In the genomic region with DNA sequence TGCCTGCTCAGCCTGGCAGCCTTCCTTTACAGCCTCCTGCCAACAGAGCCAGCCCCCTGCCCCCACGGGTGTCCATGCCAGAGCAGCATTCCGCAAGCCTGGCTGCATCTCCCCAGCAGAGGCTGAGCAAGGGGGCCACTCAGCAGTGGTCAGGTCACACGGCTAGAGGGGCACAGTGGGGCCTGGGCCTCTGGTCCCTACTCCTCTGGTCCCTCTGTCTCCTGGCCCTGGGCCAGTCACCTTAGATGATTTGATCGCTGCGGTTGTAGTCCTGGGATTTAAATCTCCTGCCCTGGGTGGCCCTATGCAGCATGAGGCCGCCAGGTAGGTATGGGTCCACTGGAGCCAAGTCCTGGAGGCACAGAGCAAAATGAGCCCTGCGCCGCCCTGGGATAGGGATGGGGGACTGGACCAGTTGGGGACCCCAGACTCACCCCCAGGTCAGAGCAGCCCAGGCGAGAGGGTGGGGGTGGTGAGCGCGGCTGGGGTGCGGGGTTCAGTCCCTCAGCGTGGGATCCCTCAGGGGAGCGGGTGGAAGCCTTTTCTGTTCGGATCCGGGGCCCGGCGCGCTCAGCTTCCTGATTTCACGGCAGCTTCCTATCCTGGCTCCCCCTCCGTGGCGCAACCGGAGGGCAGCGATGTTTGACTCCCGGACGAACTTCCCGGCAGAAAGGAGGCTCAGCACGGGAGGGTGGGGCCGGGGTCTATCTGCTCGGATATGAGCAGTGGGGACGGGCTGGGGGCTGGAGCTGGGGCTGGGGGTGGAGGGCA, we compare ENCODE assay signal across 1 cellular context.
A peak's percentile ranks its signal among the peaks of the same experiment; 100 is the strongest.
TF ChIP-seq lines count a peak whose summit lies in the region.

A gene (plus strand): TSS at position 138 of the 771 bp plus-strand sequence. CDS start 4,659 bp downstream, outside the sequence.

TF ChIP-seq in HEK293, 187 proteins besides CTCF, POLR2A, EP300 and RAD21 (continued from another document):
- no peak for TF ChIP-seq ZNF292 (tag by site-specific recombination; IDR thresholded peaks at IDR 0.05; ENCODE audit: borderline replicate concordance, low read depth)
- peak; percentile 85 for TF ChIP-seq GLIS1 (tag by site-specific recombination; IDR thresholded peaks at IDR 0.05)
- TF ChIP-seq ZNF664 (tag by site-specific recombination; IDR thresholded peaks at IDR 0.05), result no peak
- TF ChIP-seq ZNF274 (IDR thresholded peaks at IDR 0.05; ENCODE audit: low read length), result no peak
- TF ChIP-seq ZNF274 (tag by site-specific recombination; IDR thresholded peaks at IDR 0.05; ENCODE audit: borderline replicate concordance), result no peak
- TF ChIP-seq, protein P1, sequence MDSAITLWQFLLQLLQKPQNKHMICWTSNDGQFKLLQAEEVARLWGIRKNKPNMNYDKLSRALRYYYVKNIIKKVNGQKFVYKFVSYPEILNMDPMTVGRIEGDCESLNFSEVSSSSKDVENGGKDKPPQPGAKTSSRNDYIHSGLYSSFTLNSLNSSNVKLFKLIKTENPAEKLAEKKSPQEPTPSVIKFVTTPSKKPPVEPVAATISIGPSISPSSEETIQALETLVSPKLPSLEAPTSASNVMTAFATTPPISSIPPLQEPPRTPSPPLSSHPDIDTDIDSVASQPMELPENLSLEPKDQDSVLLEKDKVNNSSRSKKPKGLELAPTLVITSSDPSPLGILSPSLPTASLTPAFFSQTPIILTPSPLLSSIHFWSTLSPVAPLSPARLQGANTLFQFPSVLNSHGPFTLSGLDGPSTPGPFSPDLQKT (IDR thresholded peaks at IDR 0.05; ENCODE audit: borderline replicate concordance, low read depth, low read length), result no peak
- TF ChIP-seq MZF1 (tag by site-specific recombination; IDR thresholded peaks at IDR 0.05; ENCODE audit: borderline replicate concordance), result no peak
- TF ChIP-seq ZNF121 (tag by site-specific recombination; IDR thresholded peaks at IDR 0.05), result no peak
- no peak for TF ChIP-seq ZNF391 (tag by site-specific recombination; IDR thresholded peaks at IDR 0.05; ENCODE audit: borderline replicate concordance, low read depth)
- TF ChIP-seq ZNF10 (tag by site-specific recombination; IDR thresholded peaks at IDR 0.05), result no peak
- 0 out of 2 replicates have a peak, but pooled peaks have one; percentile 28 for TF ChIP-seq ZNF335 (tag by site-specific recombination; conservative IDR thresholded peaks at IDR 0.05)
- TF ChIP-seq ZIC2 (tag by site-specific recombination; IDR thresholded peaks at IDR 0.05), result peak; percentile 62; the same call in 1 of the 2 replicates
- no peak for TF ChIP-seq GLI4 (tag by site-specific recombination; IDR thresholded peaks at IDR 0.05)
- no peak for TF ChIP-seq ZBTB48 (tag by site-specific recombination; IDR thresholded peaks at IDR 0.05)
- TF ChIP-seq ZBTB20 (tag by site-specific recombination; IDR thresholded peaks at IDR 0.05), result peak; percentile 85
- TF ChIP-seq, protein P2, sequence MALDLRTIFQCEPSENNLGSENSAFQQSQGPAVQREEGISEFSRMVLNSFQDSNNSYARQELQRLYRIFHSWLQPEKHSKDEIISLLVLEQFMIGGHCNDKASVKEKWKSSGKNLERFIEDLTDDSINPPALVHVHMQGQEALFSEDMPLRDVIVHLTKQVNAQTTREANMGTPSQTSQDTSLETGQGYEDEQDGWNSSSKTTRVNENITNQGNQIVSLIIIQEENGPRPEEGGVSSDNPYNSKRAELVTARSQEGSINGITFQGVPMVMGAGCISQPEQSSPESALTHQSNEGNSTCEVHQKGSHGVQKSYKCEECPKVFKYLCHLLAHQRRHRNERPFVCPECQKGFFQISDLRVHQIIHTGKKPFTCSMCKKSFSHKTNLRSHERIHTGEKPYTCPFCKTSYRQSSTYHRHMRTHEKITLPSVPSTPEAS (tag by site-specific recombination; IDR thresholded peaks at IDR 0.05), result no peak
TF ChIP-seq in HEK293: peak in this region for 6.
